ENCODE assay signal across 8 cellular contexts in genomic region chr3:160564949-160565441, GRCh38. TPM values are rescaled to one million over a fixed set of nuclear protein-coding genes. Genes with fewer than 3 reads are reported as not detected.
DNase-seq lines count a peak whose midpoint lies in the region; ATAC-seq and TF ChIP-seq lines count a peak whose summit lies in the region.

No MANE protein-coding gene starts in this region.

- intact Hi-C loops in esophagus squamous epithelium (cut with DNase I): no loop called here
- intact Hi-C loops in natural killer cell (cut with micrococcal nuclease): loop anchor here (2.0 kb wide), 2 partner anchors 116 to 166 kb away; partner anchors contain the start of genes IFT80, SMC4 and TRIM59

- peaks cover 60 to 69% of the 10 kb centered on the region in 2 donors for H3K4me1 Mint-ChIP-seq in natural killer cell

- TF ChIP-seq POLR2A in esophagus squamous epithelium (IDR thresholded peaks at IDR 0.05): no peak

- peaks cover 20 to 60% (median 24%) of the 10 kb centered on the region in 3 donors for H3K4me1 ChIP-seq in esophagus squamous epithelium
- H3K4me1 ChIP-seq in thymus (ENCODE audit: control insufficient read depth, insufficient read depth, low read length): peaks cover 6% of the 10 kb centered on the region

- no peaks in the 10 kb centered on the region for H3K27me3 Mint-ChIP-seq in natural killer cell (ENCODE audit: low read depth in 2 of 2)

- peak overlapping the region; percentile 95 for H3K4me3 Mint-ChIP-seq in natural killer cell

- H3K27me3 ChIP-seq in esophagus squamous epithelium: no peaks in the 10 kb centered on the region
- H3K27me3 ChIP-seq in thymus (ENCODE audit: control insufficient read depth, insufficient read depth): no peaks in the 10 kb centered on the region

- H3K36me3 ChIP-seq in esophagus squamous epithelium (peaks cover 0 to 10% (median 0%) of the 10 kb centered on the region in 3 donors), thymus (ENCODE audit: control insufficient read depth, insufficient read depth) (no peaks in the 10 kb centered on the region)

- H3K4me3 ChIP-seq in esophagus squamous epithelium: peak overlapping the region; percentile 65 to 90 (median 84)
- peak overlapping the region; percentile 81 for H3K4me3 ChIP-seq in thymus (ENCODE audit: low read length)

- H3K27ac ChIP-seq in esophagus squamous epithelium (peak overlapping the region; percentile 95 to 99 (median 98)), thymus (ENCODE audit: low read depth) (peak overlapping the region; percentile 98)

- peak overlapping the region; percentile 91 to 99 for H3K27ac Mint-ChIP-seq in natural killer cell

- TF ChIP-seq CTCF in esophagus squamous epithelium (IDR thresholded peaks at IDR 0.05) (no peak), natural killer cell (IDR thresholded peaks at IDR 0.05) (no peak)

- 0% methylated on average over 27 of the region's 62 CpGs; no CpG with 5 or more reads in 1 of the 2 donors for WGBS in esophagus squamous epithelium, 2 donors
- WGBS in thymus: under 1% methylated on average over 62 of the region's 62 CpGs

- H3K36me3 Mint-ChIP-seq in natural killer cell: no peaks in the 10 kb centered on the region

- H3K9me3 ChIP-seq in esophagus squamous epithelium (no peaks in the 10 kb centered on the region), thymus (ENCODE audit: control insufficient read depth) (no peaks in the 10 kb centered on the region)

- DNase-seq in activated gamma-delta T cell (lab: John Stamatoyannopoulos, UW) (peak; percentile 55), activated gamma-delta T cell treated with Interleukin-2 at 50 U/mL for 16 hours (no peak), NCI-H2171 treated with DMSO at 0.1 percent for 48 hours (lab: John Stamatoyannopoulos, UW) (peak; percentile 53), esophagus squamous epithelium (lab: John Stamatoyannopoulos, UW) (no peak), natural killer cell (no peak)
- DNase-seq in activated CD8-positive, alpha-beta memory T cell treated with anti-CD3 and anti-CD28 coated beads, Interleukin-2, amount 50 U/mL, for 48 hours: peak; percentile 84

- no peaks in the 10 kb centered on the region for H3K9me3 Mint-ChIP-seq in natural killer cell

- ATAC-seq in HG02885 (IDR thresholded peaks at IDR 0.05; ENCODE audit: poor library complexity, unreplicated experiment) (peak; percentile 46), natural killer cell (peak; percentile 51 to 57 (median 52))

RNA-seq across cellular contexts. Expression of gene KPNA4, which starts 0.4 kb away (rescaled TPM):
- total RNA-seq in esophagus squamous epithelium: 10 to 100 TPM; 19.9 to 34.7 (median 23.4) TPM
- total RNA-seq in natural killer cell: 10 to 100 TPM; 69.1 to 81.7 (median 74.1) TPM
- polyA plus RNA-seq in thymus: 22.9 TPM

Comparison
In these comparisons a context has a peak if more than half of its experiments do, and no peak if none do; other contexts are left out.
1. DNase-seq: peak in activated gamma-delta T cell (single experiment), NCI-H2171 treated with DMSO at 0.1 percent for 48 hours (single experiment) and activated CD8-positive, alpha-beta memory T cell treated with anti-CD3 and anti-CD28 coated beads, Interleukin-2, amount 50 U/mL, for 48 hours (single experiment); none in activated gamma-delta T cell treated with Interleukin-2 at 50 U/mL for 16 hours (single experiment), esophagus squamous epithelium (single experiment) and natural killer cell (single experiment).